In the genomic region with DNA sequence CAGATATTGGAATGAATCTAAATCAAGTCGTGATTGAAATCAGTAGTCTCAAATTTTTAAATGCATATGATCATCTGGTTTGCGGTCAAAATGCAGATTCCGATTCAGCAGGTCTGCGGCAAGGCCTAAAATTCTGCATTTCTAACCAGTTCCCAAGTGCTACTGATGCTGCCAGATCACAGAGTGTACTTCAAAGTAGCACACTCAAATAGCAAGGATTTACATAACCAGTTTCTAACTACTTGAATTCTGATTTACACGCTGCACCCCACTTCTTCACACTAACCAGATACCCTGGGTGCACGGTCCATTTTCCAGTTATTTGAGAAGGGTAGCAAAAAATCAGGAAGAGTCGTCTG, we compare ENCODE assay signal across 8 cellular contexts. TPM values are rescaled to one million over a fixed set of nuclear protein-coding genes. Genes with fewer than 3 reads are reported as not detected.
A peak's percentile ranks its signal among the peaks of the same experiment; 100 is the strongest.
DNase-seq lines count a peak whose midpoint lies in the region; ATAC-seq, FAIRE-seq and TF ChIP-seq lines count a peak whose summit lies in the region.

No MANE protein-coding gene starts in this region.

- peaks cover 3% of the 10 kb centered on the region for H3K27me3 Mint-ChIP-seq in endothelial cell (ENCODE audit: unreplicated experiment)

- RAD21 ChIA-PET in HCT116 (lab: Charles Lee; ENCODE audit: low non-redundant PET in 1 of 2, low total read pairs in 2 of 2, uncharacterized antibody in 2 of 2, unreplicated experiment in 2 of 2) = no interaction called here

- peaks cover 16% of the 10 kb centered on the region for H3K4me1 ChIP-seq in DOHH2 (ENCODE audit: control insufficient read depth, low read length)
- H3K4me1 ChIP-seq in HCT116 (ENCODE audit: control insufficient read depth in 1 of 2, insufficient read depth in 2 of 2, low read length in 2 of 2) = peaks cover 0 to 10% of the 10 kb centered on the region in 2 experiments; a peak in 1 of 4 replicates
- no peaks in the 10 kb centered on the region for H3K4me1 ChIP-seq in Peyer's patch
- H3K4me1 ChIP-seq in ovary (ENCODE audit: insufficient read depth) = no peaks in the 10 kb centered on the region

- H3K79me2 ChIP-seq in DOHH2 (ENCODE audit: control insufficient read depth, low read length) = peaks cover 23% of the 10 kb centered on the region
- H3K79me2 ChIP-seq in HCT116 (ENCODE audit: insufficient read depth, low read length) = peaks cover 17% of the 10 kb centered on the region

- H3K4me3 ChIP-seq in DOHH2 (ENCODE audit: low read length) (peak overlapping the region; percentile 81), HCT116 (replicated peaks in 1 of 2; ENCODE audit: low read depth in 1 of 2, low read length in 2 of 2) (peak overlapping the region; percentile 70 to 73), Peyer's patch (peak overlapping the region; percentile 53 to 88 (median 73)), ovary (peak overlapping the region; percentile 49)

- H3K27ac ChIP-seq in DOHH2 (ENCODE audit: low read depth, low read length) = peak overlapping the region; percentile 48
- peak overlapping the region; percentile 66 for H3K27ac ChIP-seq in HCT116 (ENCODE audit: low read depth, low read length)
- peak overlapping the region in 3 of 4 donors; percentile 72 to 81 (median 79) for H3K27ac ChIP-seq in Peyer's patch
- H3K27ac ChIP-seq in ovary = peak overlapping the region in 1 of 2 donors; percentile 58

- H3K36me3 ChIP-seq in DOHH2 (ENCODE audit: control insufficient read depth, low read length) (peaks cover 9% of the 10 kb centered on the region), HCT116 (ENCODE audit: control insufficient read depth in 1 of 2, insufficient read depth in 2 of 2, low read length in 2 of 2) (no peaks in the 10 kb centered on the region; a peak in 2 of 4 replicates), Peyer's patch (no peaks in the 10 kb centered on the region), ovary (no peaks in the 10 kb centered on the region)

- H3K9me3 Mint-ChIP-seq in endothelial cell (ENCODE audit: unreplicated experiment) = no peaks in the 10 kb centered on the region

- no peak for TF ChIP-seq POLR2A in HCT116 (IDR thresholded peaks at IDR 0.05; ENCODE audit: borderline replicate concordance, extremely low read depth, insufficient read depth, insufficient read length)
- no peak for TF ChIP-seq POLR2A in Peyer's patch (IDR thresholded peaks at IDR 0.05)
- no peak for TF ChIP-seq POLR2A in ovary (IDR thresholded peaks at IDR 0.05)

- H3K36me3 Mint-ChIP-seq in endothelial cell (ENCODE audit: low read depth, unreplicated experiment) = peaks cover 2% of the 10 kb centered on the region

- no peak for TF ChIP-seq CTCF in DOHH2 (IDR thresholded peaks at IDR 0.05; ENCODE audit: low read depth, low read length, poor library complexity, severe bottlenecking)
- no peak for TF ChIP-seq CTCF in HCT116 (IDR thresholded peaks at IDR 0.05 in 2 of 3, conservative IDR thresholded peaks at IDR 0.05 in 1 of 3; ENCODE audit: borderline replicate concordance in 1 of 3, insufficient read depth in 1 of 3, low read depth in 2 of 3, low read length in 2 of 3)
- no peak for TF ChIP-seq CTCF in Peyer's patch (IDR thresholded peaks at IDR 0.05)
- no peak for TF ChIP-seq CTCF in endothelial cell (IDR thresholded peaks at IDR 0.05; ENCODE audit: unreplicated experiment)
- TF ChIP-seq CTCF in ovary (IDR thresholded peaks at IDR 0.05) = no peak

- H3F3A ChIP-seq in DOHH2 (ENCODE audit: control insufficient read depth, insufficient read depth) = no peaks in the 10 kb centered on the region

- no peaks in the 10 kb centered on the region for H3K9me3 ChIP-seq in DOHH2 (ENCODE audit: control insufficient read depth, insufficient read depth, low read length)
- H3K9me3 ChIP-seq in HCT116 (ENCODE audit: control insufficient read depth in 1 of 2, insufficient read depth in 1 of 2, low read depth in 1 of 2, low read length in 2 of 2) = no peaks in the 10 kb centered on the region
- no peaks in the 10 kb centered on the region for H3K9me3 ChIP-seq in Peyer's patch
- no peaks in the 10 kb centered on the region for H3K9me3 ChIP-seq in ovary

- no peak for FAIRE-seq in urothelium cell line (lab: Jason Lieb, UNC)

- CTCF ChIA-PET in HCT116 (lab: Charles Lee) = no interaction called here

- 29 to 41% (median 30%) methylated on average over 7 of the region's 7 CpGs for WGBS in ovary, 3 donors

- peak overlapping the region; percentile 30 for H3K27ac Mint-ChIP-seq in endothelial cell (ENCODE audit: unreplicated experiment)

- DNase-seq in HCT116 (ENCODE audit: low read depth, low spot score) (no peak), Peyer's patch (no peak), endothelial cell (ENCODE audit: low spot score) (no peak), ovary (no peak), urothelium cell line (ENCODE audit: low spot score) (no peak)
- DNase-seq in effector CD8-positive, alpha-beta T cell (lab: John Stamatoyannopoulos, UW) = no peak

- H3K9me2 ChIP-seq in DOHH2 (replicated peaks; ENCODE audit: control insufficient read depth, low read length) (no peaks in the 10 kb centered on the region), HCT116 (ENCODE audit: insufficient read depth) (no peaks in the 10 kb centered on the region)

- intact Hi-C loops in HCT116 (cut with micrococcal nuclease) (no loop called here), ovary (cut with DNase I) (no loop called here)

- H4K20me1 ChIP-seq in DOHH2 (ENCODE audit: control insufficient read depth, insufficient read depth, low read depth, low read length) = no peaks in the 10 kb centered on the region
- H4K20me1 ChIP-seq in HCT116 (ENCODE audit: insufficient read depth) = no peaks in the 10 kb centered on the region

- H3K27me3 ChIP-seq in DOHH2 (ENCODE audit: control insufficient read depth, low read length) = no peaks in the 10 kb centered on the region
- H3K27me3 ChIP-seq in HCT116 (ENCODE audit: insufficient read depth, low read length) = no peaks in the 10 kb centered on the region
- no peaks in the 10 kb centered on the region for H3K27me3 ChIP-seq in Peyer's patch
- no peaks in the 10 kb centered on the region for H3K27me3 ChIP-seq in ovary

- H3K4me2 ChIP-seq in DOHH2 (ENCODE audit: low read length) = peak overlapping the region; percentile 78
- H3K4me2 ChIP-seq in HCT116 (ENCODE audit: low read length) = peak overlapping the region; percentile 78

- no peak overlapping the region for H2AFZ ChIP-seq in HCT116 (ENCODE audit: low read depth, low read length, poor library complexity, severe bottlenecking)

- TF ChIP-seq RAD21 in HCT116 (IDR thresholded peaks at IDR 0.05; ENCODE audit: low read depth) = no peak

- H3K4me3 Mint-ChIP-seq in endothelial cell (ENCODE audit: unreplicated experiment) = peak overlapping the region; percentile 92

- BruUV-seq in HCT116 (replicated peaks; lab: Mats Ljungman, UMichigan) = TSS peak; percentile 75

- H3K9ac ChIP-seq in HCT116 (ENCODE audit: low read length) = peak overlapping the region; percentile 81

- POLR2A ChIA-PET in HCT116 (lab: Charles Lee) = no interaction called here

- peaks cover 3% of the 10 kb centered on the region for H3K4me1 Mint-ChIP-seq in endothelial cell (ENCODE audit: unreplicated experiment)

- no peak for TF ChIP-seq EP300 in ovary (IDR thresholded peaks at IDR 0.05)

- ATAC-seq in HCT116 (no peak), GM21528 (IDR thresholded peaks at IDR 0.05; ENCODE audit: low FRiP score, unreplicated experiment) (no peak)

TF ChIP-seq in HCT116, 20 proteins besides CTCF, POLR2A, EP300 and RAD21 (continues in another document):
- TF ChIP-seq, protein P1, sequence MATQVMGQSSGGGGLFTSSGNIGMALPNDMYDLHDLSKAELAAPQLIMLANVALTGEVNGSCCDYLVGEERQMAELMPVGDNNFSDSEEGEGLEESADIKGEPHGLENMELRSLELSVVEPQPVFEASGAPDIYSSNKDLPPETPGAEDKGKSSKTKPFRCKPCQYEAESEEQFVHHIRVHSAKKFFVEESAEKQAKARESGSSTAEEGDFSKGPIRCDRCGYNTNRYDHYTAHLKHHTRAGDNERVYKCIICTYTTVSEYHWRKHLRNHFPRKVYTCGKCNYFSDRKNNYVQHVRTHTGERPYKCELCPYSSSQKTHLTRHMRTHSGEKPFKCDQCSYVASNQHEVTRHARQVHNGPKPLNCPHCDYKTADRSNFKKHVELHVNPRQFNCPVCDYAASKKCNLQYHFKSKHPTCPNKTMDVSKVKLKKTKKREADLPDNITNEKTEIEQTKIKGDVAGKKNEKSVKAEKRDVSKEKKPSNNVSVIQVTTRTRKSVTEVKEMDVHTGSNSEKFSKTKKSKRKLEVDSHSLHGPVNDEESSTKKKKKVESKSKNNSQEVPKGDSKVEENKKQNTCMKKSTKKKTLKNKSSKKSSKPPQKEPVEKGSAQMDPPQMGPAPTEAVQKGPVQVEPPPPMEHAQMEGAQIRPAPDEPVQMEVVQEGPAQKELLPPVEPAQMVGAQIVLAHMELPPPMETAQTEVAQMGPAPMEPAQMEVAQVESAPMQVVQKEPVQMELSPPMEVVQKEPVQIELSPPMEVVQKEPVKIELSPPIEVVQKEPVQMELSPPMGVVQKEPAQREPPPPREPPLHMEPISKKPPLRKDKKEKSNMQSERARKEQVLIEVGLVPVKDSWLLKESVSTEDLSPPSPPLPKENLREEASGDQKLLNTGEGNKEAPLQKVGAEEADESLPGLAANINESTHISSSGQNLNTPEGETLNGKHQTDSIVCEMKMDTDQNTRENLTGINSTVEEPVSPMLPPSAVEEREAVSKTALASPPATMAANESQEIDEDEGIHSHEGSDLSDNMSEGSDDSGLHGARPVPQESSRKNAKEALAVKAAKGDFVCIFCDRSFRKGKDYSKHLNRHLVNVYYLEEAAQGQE (IDR thresholded peaks at IDR 0.05; ENCODE audit: low read depth) = no peak
- TF ChIP-seq JUND (IDR thresholded peaks at IDR 0.05) (no peak), ZFX (IDR thresholded peaks at IDR 0.05) (no peak), EZH2phosphoT487 (IDR thresholded peaks at IDR 0.05; ENCODE audit: borderline replicate concordance) (no peak), FOSL1 (IDR thresholded peaks at IDR 0.05; ENCODE audit: low read depth) (no peak)

RNA-seq across cellular contexts. Expression of gene MBTPS2, which starts 0.8 kb away (rescaled TPM):
- total RNA-seq in HCT116 (2021; ENCODE audit: unreplicated experiment) (16.9 TPM), Peyer's patch (1 to 10 TPM; 5.0 to 7.8 (median 5.1) TPM), endothelial cell (ENCODE audit: unreplicated experiment) (9.4 TPM), ovary (10 to 100 TPM in 6 of 7 donors, 1 to 10 TPM in 1; 9.7 to 18.7 (median 15.6) TPM)
- 7.2 and 9.5 TPM in 2 replicates for polyA plus RNA-seq in HCT116 (2012)
- 10 to 100 TPM in 1 of 2 donors, 1 to 10 TPM in 1; 8.3 to 12.6 TPM for polyA plus RNA-seq in ovary

RNA-seq across cellular contexts. Expression of gene YY2, which starts 15.6 kb away (rescaled TPM):
- total RNA-seq in HCT116 (2021; ENCODE audit: unreplicated experiment) = 2.7 TPM
- polyA plus RNA-seq in HCT116 (2012) = 0.72 and 0.76 TPM in 2 replicates
- total RNA-seq in Peyer's patch = 10 to 100 TPM in 1 of 4 donors, 1 to 10 TPM in 2, under 1 TPM in 1; 0.35 to 17.3 (median 5.3) TPM
- 1.6 TPM for total RNA-seq in endothelial cell (ENCODE audit: unreplicated experiment)
- 1 to 10 TPM; 1.2 to 3.1 (median 2.4) TPM for total RNA-seq in ovary
- polyA plus RNA-seq in ovary = 1 to 10 TPM; 1.1 to 2.0 TPM
